1 cellular context compared by ENCODE assay signal in genomic region chr2:108536133-108536780, GRCh38.
A peak's percentile ranks its signal among the peaks of the same experiment; 100 is the strongest.
TF ChIP-seq lines count a peak whose summit lies in the region.

No MANE protein-coding gene starts in this region.

TF ChIP-seq in IMR-90, 13 proteins besides CTCF, POLR2A, EP300 and RAD21:
- TF ChIP-seq BHLHE40 (IDR thresholded peaks at IDR 0.05; ENCODE audit: low read depth, low read length) (no peak), NFE2L2 (IDR thresholded peaks at IDR 0.05; ENCODE audit: low read depth, low read length) (peak; percentile 45; the same call in 1 of the 2 replicates), FOS (IDR thresholded peaks at IDR 0.05; ENCODE audit: low read depth, low read length) (no peak), USF2 (IDR thresholded peaks at IDR 0.05; ENCODE audit: low read depth, low read length) (no peak), CHD1 (IDR thresholded peaks at IDR 0.05; ENCODE audit: low read depth, low read length) (no peak), MAZ (IDR thresholded peaks at IDR 0.05; ENCODE audit: borderline replicate concordance, low read depth, low read length) (no peak), ELK1 (IDR thresholded peaks at IDR 0.05; ENCODE audit: borderline replicate concordance, low read depth, low read length) (no peak), RCOR1 (IDR thresholded peaks at IDR 0.05; ENCODE audit: insufficient replicate concordance, low read length) (peak; percentile 28), RFX5 (IDR thresholded peaks at IDR 0.05; ENCODE audit: low read depth, low read length) (no peak), MXI1 (IDR thresholded peaks at IDR 0.05; ENCODE audit: borderline replicate concordance, low read depth, low read length) (no peak), CEBPB (IDR thresholded peaks at IDR 0.05; ENCODE audit: low read depth, low read length) (peak; percentile 62), MAFK (IDR thresholded peaks at IDR 0.05; ENCODE audit: low read depth, low read length) (no peak)
